Comparison of ENCODE assay signal across 19 cellular contexts in the genomic region with DNA sequence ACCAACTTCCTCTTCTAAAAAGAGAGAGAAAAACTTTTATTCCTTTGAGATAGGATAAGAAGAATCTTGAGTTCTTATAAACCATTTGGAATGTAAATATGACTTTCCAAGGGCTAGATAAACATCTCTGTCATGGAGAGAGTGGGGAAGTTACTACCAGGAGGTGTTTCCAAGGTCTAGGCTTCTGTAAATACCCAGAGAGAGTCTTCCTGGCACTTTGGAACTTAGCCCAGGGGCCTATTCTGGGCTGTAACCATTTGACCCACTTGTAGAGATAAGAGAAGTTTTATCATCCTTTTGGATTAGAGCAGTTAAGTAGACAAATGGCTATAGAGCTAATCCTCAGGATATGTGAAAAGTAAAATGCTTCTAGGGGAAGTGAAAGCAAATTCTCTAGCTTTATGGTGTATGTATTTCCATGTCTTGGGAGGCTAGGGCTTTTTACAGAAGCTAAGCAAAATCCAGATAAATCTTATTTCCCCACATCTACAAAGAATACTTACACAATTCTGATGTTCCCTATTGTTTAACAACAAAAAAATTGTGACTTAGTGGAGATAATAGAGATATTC. TPM values are rescaled to one million over a fixed set of nuclear protein-coding genes. Genes with fewer than 3 reads are reported as not detected.
DNase-seq lines count a peak whose midpoint lies in the region; ATAC-seq and TF ChIP-seq lines count a peak whose summit lies in the region.
"Had no signal": no experiment of that assay in that cellular context is flagged by ENCODE, and none has a peak within 500 bp of the region (broad histone marks: within the 10 kb centered on the region; RNA-seq: fewer than 3 reads in every experiment).

No MANE protein-coding gene starts in this region.

- no peaks in the 10 kb centered on the region for H3K36me3 Mint-ChIP-seq in Caco-2 (ENCODE audit: insufficient read depth, unreplicated experiment)
- peaks cover 37% of the 10 kb centered on the region for H3K36me3 Mint-ChIP-seq in activated T-helper 17 cell treated with anti-CD3 and anti-CD28 coated beads, Interleukin-2, amount 50 U/mL, for 72 hours (ENCODE audit: low read depth)

- H3K27me3 Mint-ChIP-seq in Caco-2 (ENCODE audit: insufficient read depth, unreplicated experiment), result no peaks in the 10 kb centered on the region
- H3K27me3 Mint-ChIP-seq in activated T-helper 17 cell treated with anti-CD3 and anti-CD28 coated beads, Interleukin-2, amount 50 U/mL, for 72 hours, result no peaks in the 10 kb centered on the region
- H3K27me3 Mint-ChIP-seq: memory B cell had no signal

- peaks cover 22% of the 10 kb centered on the region for H3K9me3 ChIP-seq in Caco-2
- H3K9me3 ChIP-seq: thyroid gland had no signal

- H3K4me1 Mint-ChIP-seq in Caco-2 (ENCODE audit: low read depth, unreplicated experiment), result no peaks in the 10 kb centered on the region
- peaks cover 17% of the 10 kb centered on the region for H3K4me1 Mint-ChIP-seq in activated T-helper 17 cell treated with anti-CD3 and anti-CD28 coated beads, Interleukin-2, amount 50 U/mL, for 72 hours

- CTCF ChIA-PET in Caco-2 (lab: Charles Lee), result no interaction called here

- ATAC-seq in activated T-helper 17 cell treated with anti-CD3 and anti-CD28 coated beads, Interleukin-2, amount 50 U/mL, for 72 hours (replicated peaks), result no peak
- ATAC-seq in left colon (peak; percentile 96), HG03196 (IDR thresholded peaks at IDR 0.05; ENCODE audit: unreplicated experiment) (no peak), GM21737 (IDR thresholded peaks at IDR 0.05; ENCODE audit: unreplicated experiment) (no peak)
- ATAC-seq: activated CD4-positive, CD25-positive, alpha-beta regulatory T cell treated with anti-CD3 and anti-CD28 coated beads, Interleukin-2, amount 50 U/mL, for 24 hours; GM23338; K562 had no signal

- H3K27me3 ChIP-seq in Caco-2 (replicated peaks; ENCODE audit: control insufficient read depth, insufficient read depth, low read length), result no peaks in the 10 kb centered on the region
- H3K27me3 ChIP-seq: ascending aorta, thyroid gland had no signal

- no TSS peak for BruUV-seq in Caco-2 (replicated peaks; lab: Mats Ljungman, UMichigan)

- peak; percentile 5 to 41 for DNase-seq in Caco-2
- peak; percentile 67 for DNase-seq in M059J (ENCODE audit: low read depth)
- DNase-seq in left colon, result peak in 1 of 2 donors; percentile 12
- DNase-seq in stimulated activated naive CD4-positive, alpha-beta T cell (lab: John Stamatoyannopoulos, UW), result no peak
- no peak for DNase-seq in activated CD8-positive, alpha-beta memory T cell treated with anti-CD3 and anti-CD28 coated beads for 24 hours
- DNase-seq: nephron progenitor cell; SHP77; stimulated activated CD4-positive, alpha-beta T cell treated with anti-CD3 and anti-CD28 coated beads, Interleukin-12 subunit alpha, Interleukin-12 subunit beta, amount 100 ng/mL, for 4 hours; thyroid gland had no signal

- H3K36me3 ChIP-seq in Caco-2 (ENCODE audit: control insufficient read depth, insufficient read depth, low read length), result no peaks in the 10 kb centered on the region
- H3K36me3 ChIP-seq: ascending aorta, thyroid gland had no signal

- intact Hi-C loops in Caco-2 (cut with micrococcal nuclease; ENCODE audit: unreplicated experiment), result no loop called here
- intact Hi-C loops in left colon (cut with DNase I, micrococcal nuclease), result no loop called here

- TF ChIP-seq CTCF in Caco-2 (IDR thresholded peaks at IDR 0.05; ENCODE audit: insufficient read depth in 1 of 2, low read depth in 1 of 2, low read length in 1 of 2, severe bottlenecking in 1 of 2, unreplicated experiment in 1 of 2), result no peak

- no peak overlapping the region for H3K4me3 ChIP-seq in Caco-2 (ENCODE audit: low read depth, low read length)
- H3K4me3 ChIP-seq: ascending aorta, GM23338, K562, thyroid gland had no signal

- peaks cover 12% of the 10 kb centered on the region for H3K9me3 Mint-ChIP-seq in Caco-2 (ENCODE audit: unreplicated experiment)
- H3K9me3 Mint-ChIP-seq in activated T-helper 17 cell treated with anti-CD3 and anti-CD28 coated beads, Interleukin-2, amount 50 U/mL, for 72 hours, result peaks cover 8% of the 10 kb centered on the region

- H3K4me1 ChIP-seq in Caco-2, result peaks cover 22% of the 10 kb centered on the region
- H3K4me1 ChIP-seq: ascending aorta, thyroid gland had no signal

- no peak overlapping the region for H3K27ac Mint-ChIP-seq in Caco-2 (ENCODE audit: unreplicated experiment)
- peak overlapping the region; percentile 17 for H3K27ac Mint-ChIP-seq in activated T-helper 17 cell treated with anti-CD3 and anti-CD28 coated beads, Interleukin-2, amount 50 U/mL, for 72 hours
- H3K27ac Mint-ChIP-seq: activated T-helper 2 cell treated with anti-CD3 and anti-CD28 coated beads, Interferon-gamma antibody, Interleukin-2, Interleukin-4, amounts not matched to agents 10 μg/mL and 5 μg/mL and 100 μg/mL, durations not matched to agents 14 hours and 24 hours and 36 hours; GM23338; memory B cell; nephron progenitor cell; T-helper 1 cell treated with Interleukin-12 subunit alpha and Interleukin-12 subunit beta and Interleukin-4 antibody, amounts not matched to agents 30 μg/mL and 1 μg/mL, for 36 hours had no signal

- POLR2A ChIA-PET in Caco-2 (lab: Charles Lee), result no interaction called here

- no peak overlapping the region for H3K4me3 Mint-ChIP-seq in Caco-2 (ENCODE audit: unreplicated experiment)
- H3K4me3 Mint-ChIP-seq in activated T-helper 17 cell treated with anti-CD3 and anti-CD28 coated beads, Interleukin-2, amount 50 U/mL, for 72 hours, result no peak overlapping the region
- H3K4me3 Mint-ChIP-seq: GM23338; memory B cell; nephron progenitor cell; T-helper 1 cell treated with Interleukin-12 subunit alpha and Interleukin-12 subunit beta and Interleukin-4 antibody, amounts not matched to agents 30 μg/mL and 1 μg/mL, for 36 hours had no signal

RNA-seq across cellular contexts. Expression of a gene that starts 51.1 kb away (rescaled TPM):
- 1.8 and 3.6 TPM in 2 replicates for total RNA-seq in Caco-2 (2022)
- 103 and 115 TPM in 2 replicates for total RNA-seq in M059J (2014; rRNA removed; shearing (Covaris generic))
- 10 to 100 TPM; 57.3 to 62.4 TPM for total RNA-seq in activated T-helper 17 cell treated with anti-CD3 and anti-CD28 coated beads, Interleukin-2, amount 50 U/mL, for 72 hours
- 1 to 10 TPM; 4.7 to 5.4 TPM for total RNA-seq in left colon

Comparison
In these comparisons a context has a peak if more than half of its experiments do, and no peak if none do; other contexts are left out.
1. DNase-seq: peak in Caco-2 (2 of 2) and M059J (single experiment); none in stimulated activated naive CD4-positive, alpha-beta T cell (0 of 6) and activated CD8-positive, alpha-beta memory T cell treated with anti-CD3 and anti-CD28 coated beads for 24 hours (single experiment).
2. RNA of a gene that starts 51.1 kb away (total RNA-seq): 103 to 115 TPM in M059J and 57.3 to 62.4 TPM in activated T-helper 17 cell treated with anti-CD3 and anti-CD28 coated beads, Interleukin-2, amount 50 U/mL, for 72 hours; 4.7 to 5.4 TPM in left colon and 1.8 to 3.6 TPM in Caco-2; every median in the first group is over 4 times any median in the second.